11 cellular contexts compared by ENCODE assay signal in genomic region chr22:50262460-50262911, GRCh38. TPM values are rescaled to one million over a fixed set of nuclear protein-coding genes. Genes with fewer than 3 reads are reported as not detected.
DNase-seq lines count a peak whose midpoint lies in the region; ATAC-seq, FAIRE-seq and TF ChIP-seq lines count a peak whose summit lies in the region.
"Had no signal": no experiment of that assay in that cellular context is flagged by ENCODE, and none has a peak within 500 bp of the region (broad histone marks: within the 10 kb centered on the region; RNA-seq: fewer than 3 reads in every experiment).

No MANE protein-coding gene starts in this region.

- H3K4ac ChIP-seq in H1 (replicated peaks; ENCODE audit: insufficient read length, low read depth, low read length), result no peak overlapping the region

- H4K20me1 ChIP-seq in PC-9 (ENCODE audit: insufficient read depth) (no peaks in the 10 kb centered on the region; the same call in none of the 2 replicates), H1 (replicated peaks in 1 of 2; ENCODE audit: control insufficient read depth in 1 of 2, insufficient read depth in 2 of 2, low read length in 2 of 2) (peaks cover 5 to 8% of the 10 kb centered on the region in 2 experiments)

- no peak for TF ChIP-seq POLR2A in H1 (IDR thresholded peaks at IDR 0.05; ENCODE audit: control extremely low read depth in 1 of 2, low read depth in 2 of 2, low read length in 2 of 2)

- no peak for TF ChIP-seq RAD21 in H1 (IDR thresholded peaks at IDR 0.05 in 1 of 2, conservative IDR thresholded peaks at IDR 0.05 in 1 of 2; ENCODE audit: low read depth in 2 of 2, low read length in 2 of 2)

- no peak overlapping the region for H3K56ac ChIP-seq in H1 (replicated peaks; ENCODE audit: insufficient read length, low read depth, low read length)

- no peaks in the 10 kb centered on the region for H3K9me3 ChIP-seq in PC-9 (ENCODE audit: insufficient read depth, low read depth)
- H3K9me3 ChIP-seq in H1 (ENCODE audit: insufficient read depth in 2 of 2, low read depth in 1 of 2, low read length in 1 of 2), result peaks cover 0 to 10% of the 10 kb centered on the region in 2 experiments; a peak in 1 of 4 replicates

- no peak for TF ChIP-seq EP300 in H1 (IDR thresholded peaks at IDR 0.05; ENCODE audit: borderline replicate concordance in 1 of 2, low read depth in 2 of 2, low read length in 2 of 2)

- no peak overlapping the region for H2BK120ac ChIP-seq in H1 (replicated peaks; ENCODE audit: low read depth, low read length)

- ATAC-seq in GM21576 (IDR thresholded peaks at IDR 0.05; ENCODE audit: unreplicated experiment), result no peak

- H2BK12ac ChIP-seq in H1 (ENCODE audit: low read depth, low read length), result peak overlapping the region; percentile 80; the same call in 1 of the 2 replicates

- H3K79me1 ChIP-seq in H1 (ENCODE audit: low read depth, low read length), result no peaks in the 10 kb centered on the region

- peak overlapping the region; percentile 42 for H4K91ac ChIP-seq in H1 (replicated peaks; ENCODE audit: insufficient read length, low read length)

- no peak overlapping the region for H3K14ac ChIP-seq in H1 (ENCODE audit: insufficient read length)

- no peak overlapping the region for H2AK5ac ChIP-seq in H1 (ENCODE audit: low read depth, low read length)

- H3K36me3 ChIP-seq in PC-9 (ENCODE audit: low read depth), result no peaks in the 10 kb centered on the region
- no peaks in the 10 kb centered on the region for H3K36me3 ChIP-seq in H1 (ENCODE audit: control insufficient read depth in 2 of 4, insufficient read depth in 4 of 4, low read length in 3 of 4)

- no peak for FAIRE-seq in H1 (lab: Jason Lieb, UNC)

- H3K79me2 ChIP-seq in PC-9 (ENCODE audit: low read depth) (peaks cover 23% of the 10 kb centered on the region), H1 (ENCODE audit: control insufficient read depth in 1 of 2, insufficient read depth in 2 of 2, low read length in 2 of 2) (no peaks in the 10 kb centered on the region)

- H2AFZ ChIP-seq in PC-9 (no peak overlapping the region), H1 (ENCODE audit: low read length) (no peak overlapping the region)

- peak overlapping the region; percentile 92 for H3K4me2 ChIP-seq in PC-9
- H3K4me2 ChIP-seq in H1 (ENCODE audit: insufficient read depth in 1 of 2, low read depth in 2 of 2, low read length in 2 of 2), result peak overlapping the region in 1 of 2 experiments; percentile 77; a peak in 1 of 4 replicates

- CTCF ChIA-PET in PC-9 (lab: Charles Lee) (interaction anchor here (0.5 to 1.0 kb wide), 3 partner anchors 10 to 494 kb away, joined by 3 to 5 read pairs (median 4); no protein-coding TSS in a partner anchor), H1 (lab: Charles Lee; ENCODE audit: partially characterized antibody) (interaction anchor here (0.6 to 4.7 kb wide), 10 partner anchors 10 to 237 kb away, joined by 3 to 26 read pairs (median 4); partner anchors contain the start of gene HDAC10)

- peak overlapping the region; percentile 52; the same call in 1 of the 2 replicates for H2BK5ac ChIP-seq in H1 (ENCODE audit: low read depth, low read length)

- peak; percentile 38 for DNase-seq in stimulated activated CD4-positive, alpha-beta T cell treated with anti-CD3 and anti-CD28 coated beads, Interleukin-15, amount 100 ng/mL, for 24 hours
- no peak for DNase-seq in stimulated activated CD4-positive, alpha-beta T cell treated with anti-CD3 and anti-CD28 coated beads, Interleukin-12 subunit alpha, Interleukin-12 subunit beta, amount 100 ng/mL, for 4 hours
- DNase-seq in PC-9 (peak; percentile 67 to 70), H1 (ENCODE audit: low read depth in 1 of 2, low spot score in 2 of 2) (no peak), type B pancreatic cell (ENCODE audit: extremely low spot score, unreplicated experiment) (no peak), NCI-H1436 (lab: John Stamatoyannopoulos, UW) (no peak), GM20000 (ENCODE audit: low spot score) (no peak)
- DNase-seq: stimulated activated CD4-positive, alpha-beta T cell treated with anti-CD3 and anti-CD28 coated beads, Interleukin-4, amount 100 ng/mL, for 4 hours had no signal

- H3K27me3 ChIP-seq in PC-9 (ENCODE audit: insufficient read depth, low read depth) (no peaks in the 10 kb centered on the region), H1 (replicated peaks in 1 of 4; ENCODE audit: control insufficient read depth in 3 of 4, extremely low read depth in 1 of 4, insufficient read depth in 3 of 4, low read length in 3 of 4) (peaks cover 1 to 32% (median 23%) of the 10 kb centered on the region in 4 experiments; a peak in 6 of 7 replicates)

- intact Hi-C loops in PC-9 (cut with micrococcal nuclease; ENCODE audit: unreplicated experiment), result no loop called here

- WGBS in H1 (ENCODE audit: extremely low coverage in 1 of 2, insufficient coverage in 1 of 2, insufficient read length in 1 of 2, insufficient replicate concordance in 2 of 2, low coverage in 1 of 2, low lambda C conversion rate in 2 of 2, missing lambda C conversion rate in 1 of 2), 2 experiments, result 79% methylated on average over 7 of the region's 7 CpGs; no CpG with 5 or more reads in 1 of the 2 experiments

- H3K4me3 ChIP-seq in PC-9, result peak overlapping the region; percentile 62; the same call in 1 of the 2 replicates
- no peak overlapping the region; a peak in 2 of 8 replicates for H3K4me3 ChIP-seq in H1 (ENCODE audit: extremely low read depth in 1 of 4, insufficient read depth in 2 of 4, low read depth in 3 of 4, low read length in 4 of 4)
- H3K4me3 ChIP-seq: lung had no signal

- H3K9me3 Mint-ChIP-seq in type B pancreatic cell, result no peaks in the 10 kb centered on the region

- no peak overlapping the region for H2BK15ac ChIP-seq in H1 (ENCODE audit: low read length)

- POLR2A ChIA-PET in PC-9 (lab: Charles Lee; ENCODE audit: unreplicated experiment) (interaction anchor here (0.6 kb wide), 2 partner anchors 17 to 52 kb away, joined by 3 read pairs; no protein-coding TSS in a partner anchor), H1 (lab: Charles Lee; ENCODE audit: partially characterized antibody) (interaction anchor here (1.1 to 1.4 kb wide), 3 partner anchors 12 to 15 kb away, joined by 3 to 4 read pairs (median 3); partner anchors contain the start of gene HDAC10)

- H2BK20ac ChIP-seq in H1 (ENCODE audit: low read length), result peak overlapping the region; percentile 48; the same call in 1 of the 2 replicates

- H4K5ac ChIP-seq in H1 (ENCODE audit: insufficient read length, low read depth, low read length), result no peak overlapping the region

- H3K23ac ChIP-seq in H1 (ENCODE audit: insufficient read length), result no peak overlapping the region

- H3K36me3 Mint-ChIP-seq in type B pancreatic cell, result no peaks in the 10 kb centered on the region

- peak overlapping the region; percentile 78 for H3K4me3 Mint-ChIP-seq in type B pancreatic cell

- H3K4me1 ChIP-seq in PC-9 (replicated peaks; ENCODE audit: insufficient read depth) (peaks cover 30% of the 10 kb centered on the region), H1 (replicated peaks in 1 of 4; ENCODE audit: control insufficient read depth in 3 of 4, insufficient read depth in 4 of 4, low read length in 3 of 4) (peaks cover 0 to 20% (median 10%) of the 10 kb centered on the region in 4 experiments; a peak in 6 of 7 replicates)

- no peak overlapping the region for H3K27ac Mint-ChIP-seq in type B pancreatic cell

- peak overlapping the region; percentile 20; the same call in 1 of the 2 replicates for H3K18ac ChIP-seq in H1 (ENCODE audit: extremely low read depth, low read length)

- BruUV-seq in PC-9 (replicated peaks; lab: Mats Ljungman, UMichigan), result no TSS peak

- peaks cover 6% of the 10 kb centered on the region; the same call in 1 of the 2 replicates for H3K23me2 ChIP-seq in H1 (ENCODE audit: low read depth, low read length)

- H3K9me2 ChIP-seq in PC-9 (ENCODE audit: insufficient read depth), result no peaks in the 10 kb centered on the region

- H3F3A ChIP-seq in PC-9 (ENCODE audit: insufficient read depth, low read depth), result peaks cover 22% of the 10 kb centered on the region

- H3K4me1 Mint-ChIP-seq in type B pancreatic cell (ENCODE audit: unreplicated experiment), result peaks cover 5% of the 10 kb centered on the region

- H3K27ac ChIP-seq in PC-9 (peak overlapping the region; percentile 33), H1 (ENCODE audit: low read depth, low read length) (no peak overlapping the region)
- H3K27ac ChIP-seq: epithelial cell of prostate had no signal

- H4K8ac ChIP-seq in H1 (ENCODE audit: extremely low read depth, insufficient read depth, low read length), result no peak overlapping the region

- TF ChIP-seq CTCF in PC-9 (conservative IDR thresholded peaks at IDR 0.05), result no peak
- TF ChIP-seq CTCF in H1 (IDR thresholded peaks at IDR 0.05; ENCODE audit: control extremely low read depth in 1 of 3, insufficient read depth in 1 of 3, low read depth in 1 of 3, low read length in 3 of 3), result no peak
- TF ChIP-seq CTCF in type B pancreatic cell (conservative IDR thresholded peaks at IDR 0.05), result no peak
- no peak for TF ChIP-seq CTCF in GM20000 (IDR thresholded peaks at IDR 0.05; ENCODE audit: extremely low read depth, missing control alignments)

- peaks cover 16% of the 10 kb centered on the region for H3K27me3 Mint-ChIP-seq in type B pancreatic cell

- no peak overlapping the region; a peak in 1 of 7 replicates for H3K9ac ChIP-seq in H1 (replicated peaks in 1 of 4; ENCODE audit: extremely low read depth in 1 of 4, low read depth in 3 of 4, low read length in 3 of 4)

RNA-seq across cellular contexts. Expression of gene MAPK12, which starts 1.0 kb away (rescaled TPM):
- 48.5 and 61.1 TPM in 2 replicates for total RNA-seq in PC-9 (2021)
- 15.6 and 20.3 TPM in 2 replicates for total RNA-seq in H1 (2021; fragmentation: NEBNext Ultra II Directional; extraction: Animal tissue kit (Norgen Biotek cat#: 25700))
- 17.3 and 25.9 TPM in 2 replicates for polyA plus RNA-seq in H1 (2011; rRNA removed)
- 24.5 TPM for polyA plus RNA-seq in H1 (2011; cell fraction: cytosol; rRNA removed)
- 83.3 TPM for polyA plus RNA-seq in H1 (2011; cell fraction: nucleus; rRNA removed)
- polyA plus RNA-seq in H1 (2012, experiment 1 of 2), result 13.2 to 20.0 TPM (median 18.2 TPM) in 4 replicates
- 15.2 TPM for polyA plus RNA-seq in H1 (2012, experiment 2 of 2)
- polyA plus RNA-seq in H1 (2013, experiment 1 of 2), result 14.5 TPM
- 11.9 TPM for polyA plus RNA-seq in H1 (2013, experiment 2 of 2)
- 8.8 and 9.6 TPM in 2 replicates for polyA minus RNA-seq in H1 (2011; rRNA and poly(A)+ RNA removed)
- 11.2 TPM for polyA minus RNA-seq in H1 (2011; cell fraction: cytosol; rRNA and poly(A)+ RNA removed)
- polyA minus RNA-seq in H1 (2011; cell fraction: nucleus; rRNA and poly(A)+ RNA removed), result 19.5 TPM
- 11.4 and 31.3 TPM in 2 replicates for total RNA-seq in type B pancreatic cell (ENCODE audit: low replicate concordance)

RNA-seq across cellular contexts. Expression of gene MAPK11, which starts 7.7 kb away (rescaled TPM):
- total RNA-seq in PC-9 (2021) (5.5 and 10.0 TPM in 2 replicates), type B pancreatic cell (ENCODE audit: low replicate concordance) (4.0 and 7.4 TPM in 2 replicates)
- 1.5 TPM in 2 replicates for total RNA-seq in H1 (2021; fragmentation: NEBNext Ultra II Directional; extraction: Animal tissue kit (Norgen Biotek cat#: 25700))
- 0.70 and 1.5 TPM in 2 replicates for polyA plus RNA-seq in H1 (2011; rRNA removed)
- polyA plus RNA-seq in H1 (2011; cell fraction: cytosol; rRNA removed), result 1.1 TPM
- 4.6 TPM for polyA plus RNA-seq in H1 (2011; cell fraction: nucleus; rRNA removed)
- 0.36 to 1.7 TPM (median 1.1 TPM) in 4 replicates for polyA plus RNA-seq in H1 (2012, experiment 1 of 2)
- 0.45 TPM for polyA plus RNA-seq in H1 (2012, experiment 2 of 2)
- 0.87 TPM for polyA plus RNA-seq in H1 (2013, experiment 1 of 2)
- polyA plus RNA-seq in H1 (2013, experiment 2 of 2), result 0.96 TPM
- 0.57 and 0.68 TPM in 2 replicates for polyA minus RNA-seq in H1 (2011; rRNA and poly(A)+ RNA removed)
- polyA minus RNA-seq in H1 (2011; cell fraction: cytosol; rRNA and poly(A)+ RNA removed), result not detected
- 1.00 TPM for polyA minus RNA-seq in H1 (2011; cell fraction: nucleus; rRNA and poly(A)+ RNA removed)

RNA-seq across cellular contexts. Expression of gene HDAC10, which starts 11.4 kb away (rescaled TPM):
- total RNA-seq in PC-9 (2021), result 80.5 and 101 TPM in 2 replicates
- total RNA-seq in H1 (2021; fragmentation: NEBNext Ultra II Directional; extraction: Animal tissue kit (Norgen Biotek cat#: 25700)), result 21.2 and 26.4 TPM in 2 replicates
- polyA plus RNA-seq in H1 (2011; rRNA removed), result 11.2 and 18.8 TPM in 2 replicates
- polyA plus RNA-seq in H1 (2011; cell fraction: cytosol; rRNA removed), result 11.2 TPM
- 131 TPM for polyA plus RNA-seq in H1 (2011; cell fraction: nucleus; rRNA removed)
- 13.3 to 28.3 TPM (median 25.5 TPM) in 4 replicates for polyA plus RNA-seq in H1 (2012, experiment 1 of 2)
- polyA plus RNA-seq in H1 (2012, experiment 2 of 2), result 14.3 TPM
- polyA plus RNA-seq in H1 (2013, experiment 1 of 2), result 11.9 TPM
- polyA plus RNA-seq in H1 (2013, experiment 2 of 2), result 11.8 TPM
- 6.1 and 7.2 TPM in 2 replicates for polyA minus RNA-seq in H1 (2011; rRNA and poly(A)+ RNA removed)
- 11.4 TPM for polyA minus RNA-seq in H1 (2011; cell fraction: cytosol; rRNA and poly(A)+ RNA removed)
- polyA minus RNA-seq in H1 (2011; cell fraction: nucleus; rRNA and poly(A)+ RNA removed), result 34.8 TPM
- total RNA-seq in type B pancreatic cell (ENCODE audit: low replicate concordance), result 29.5 and 37.1 TPM in 2 replicates

RNA-seq across cellular contexts. Expression of gene TUBGCP6, which starts 17.7 kb away (rescaled TPM):
- total RNA-seq in PC-9 (2021) (31.3 and 34.8 TPM in 2 replicates), type B pancreatic cell (ENCODE audit: low replicate concordance) (43.0 and 51.4 TPM in 2 replicates)
- total RNA-seq in H1 (2021; fragmentation: NEBNext Ultra II Directional; extraction: Animal tissue kit (Norgen Biotek cat#: 25700)), result 23.5 and 24.7 TPM in 2 replicates
- polyA plus RNA-seq in H1 (2011; rRNA removed), result 24.2 and 33.6 TPM in 2 replicates
- 23.5 TPM for polyA plus RNA-seq in H1 (2011; cell fraction: cytosol; rRNA removed)
- polyA plus RNA-seq in H1 (2011; cell fraction: nucleus; rRNA removed), result 176 TPM
- polyA plus RNA-seq in H1 (2012, experiment 1 of 2), result 18.5 to 28.4 TPM (median 26.1 TPM) in 4 replicates
- polyA plus RNA-seq in H1 (2012, experiment 2 of 2), result 17.2 TPM
- polyA plus RNA-seq in H1 (2013, experiment 1 of 2), result 14.6 TPM
- polyA plus RNA-seq in H1 (2013, experiment 2 of 2), result 13.0 TPM
- 14.8 and 14.9 TPM in 2 replicates for polyA minus RNA-seq in H1 (2011; rRNA and poly(A)+ RNA removed)
- 13.8 TPM for polyA minus RNA-seq in H1 (2011; cell fraction: cytosol; rRNA and poly(A)+ RNA removed)
- polyA minus RNA-seq in H1 (2011; cell fraction: nucleus; rRNA and poly(A)+ RNA removed), result 34.9 TPM

RNA-seq across cellular contexts. Expression of gene PLXNB2, which starts 45.0 kb away (rescaled TPM):
- total RNA-seq in PC-9 (2021), result 250 and 260 TPM in 2 replicates
- 92.8 and 106 TPM in 2 replicates for total RNA-seq in H1 (2021; fragmentation: NEBNext Ultra II Directional; extraction: Animal tissue kit (Norgen Biotek cat#: 25700))
- 58.3 and 83.3 TPM in 2 replicates for polyA plus RNA-seq in H1 (2011; rRNA removed)
- 58.5 TPM for polyA plus RNA-seq in H1 (2011; cell fraction: cytosol; rRNA removed)
- polyA plus RNA-seq in H1 (2011; cell fraction: nucleus; rRNA removed), result 226 TPM
- polyA plus RNA-seq in H1 (2012, experiment 1 of 2), result 63.1 to 97.9 TPM (median 90.3 TPM) in 4 replicates
- polyA plus RNA-seq in H1 (2012, experiment 2 of 2), result 97.7 TPM
- polyA plus RNA-seq in H1 (2013, experiment 1 of 2), result 115 TPM
- 92.5 TPM for polyA plus RNA-seq in H1 (2013, experiment 2 of 2)
- 71.0 and 71.3 TPM in 2 replicates for polyA minus RNA-seq in H1 (2011; rRNA and poly(A)+ RNA removed)
- 70.6 TPM for polyA minus RNA-seq in H1 (2011; cell fraction: cytosol; rRNA and poly(A)+ RNA removed)
- 62.9 TPM for polyA minus RNA-seq in H1 (2011; cell fraction: nucleus; rRNA and poly(A)+ RNA removed)
- total RNA-seq in type B pancreatic cell (ENCODE audit: low replicate concordance), result 352 and 500 TPM in 2 replicates

Comparison
In these comparisons a context has a peak if more than half of its experiments do, and no peak if none do; other contexts are left out.
1. DNase-seq: peak in stimulated activated CD4-positive, alpha-beta T cell treated with anti-CD3 and anti-CD28 coated beads, Interleukin-15, amount 100 ng/mL, for 24 hours (single experiment) and PC-9 (2 of 2); none in stimulated activated CD4-positive, alpha-beta T cell treated with anti-CD3 and anti-CD28 coated beads, Interleukin-12 subunit alpha, Interleukin-12 subunit beta, amount 100 ng/mL, for 4 hours (single experiment), H1 (0 of 2), type B pancreatic cell (single experiment), NCI-H1436 (single experiment) and GM20000 (single experiment).